16 cellular contexts compared by ENCODE assay signal in genomic region chr15:41001524-41001923, GRCh38. TPM values are rescaled to one million over a fixed set of nuclear protein-coding genes. Genes with fewer than 3 reads are reported as not detected.
DNase-seq lines count a peak whose midpoint lies in the region; ATAC-seq, FAIRE-seq and TF ChIP-seq lines count a peak whose summit lies in the region.
"Had no signal": no experiment of that assay in that cellular context is flagged by ENCODE, and none has a peak within 500 bp of the region (broad histone marks: within the 10 kb centered on the region; RNA-seq: fewer than 3 reads in every experiment).

No MANE protein-coding gene starts in this region.

- H4K91ac ChIP-seq in H1 (replicated peaks; ENCODE audit: insufficient read length, low read length) = no peak overlapping the region

- TF ChIP-seq CTCF in H1 (IDR thresholded peaks at IDR 0.05; ENCODE audit: control extremely low read depth in 1 of 3, insufficient read depth in 1 of 3, low read depth in 1 of 3, low read length in 3 of 3) (no peak), upper lobe of right lung (IDR thresholded peaks at IDR 0.05) (no peak)

- H3K23me2 ChIP-seq in H1 (ENCODE audit: low read depth, low read length) = no peaks in the 10 kb centered on the region

- H3K4me2 ChIP-seq in H1 (ENCODE audit: insufficient read depth in 1 of 2, low read depth in 2 of 2, low read length in 2 of 2) = no peak overlapping the region

- H3K14ac ChIP-seq in H1 (ENCODE audit: insufficient read length) = no peak overlapping the region

- H3K23ac ChIP-seq in H1 (ENCODE audit: insufficient read length) = no peak overlapping the region

- TF ChIP-seq POLR2A in H1 (IDR thresholded peaks at IDR 0.05; ENCODE audit: control extremely low read depth in 1 of 2, low read depth in 2 of 2, low read length in 2 of 2) = no peak

- H3K27ac ChIP-seq in H1 (ENCODE audit: low read depth, low read length) (no peak overlapping the region), upper lobe of right lung (peak overlapping the region; percentile 12)
- H3K27ac ChIP-seq: ovary had no signal

- no peak overlapping the region for H2AK5ac ChIP-seq in H1 (ENCODE audit: low read depth, low read length)

- FAIRE-seq in H1 (lab: Jason Lieb, UNC) = no peak
- FAIRE-seq: GM12891 had no signal

- H3K56ac ChIP-seq in H1 (replicated peaks; ENCODE audit: insufficient read length, low read depth, low read length) = no peak overlapping the region

- no peak overlapping the region for H3K9ac ChIP-seq in H1 (replicated peaks in 1 of 4; ENCODE audit: extremely low read depth in 1 of 4, low read depth in 3 of 4, low read length in 3 of 4)

- no peak for TF ChIP-seq RAD21 in H1 (IDR thresholded peaks at IDR 0.05 in 1 of 2, conservative IDR thresholded peaks at IDR 0.05 in 1 of 2; ENCODE audit: low read depth in 2 of 2, low read length in 2 of 2)

- H4K5ac ChIP-seq in H1 (ENCODE audit: insufficient read length, low read depth, low read length) = no peak overlapping the region

- no peak overlapping the region for H4K8ac ChIP-seq in H1 (ENCODE audit: extremely low read depth, insufficient read depth, low read length)

- H3K79me1 ChIP-seq in H1 (ENCODE audit: low read depth, low read length) = no peaks in the 10 kb centered on the region

- ATAC-seq in upper lobe of right lung (peak; percentile 57), GM18873 (IDR thresholded peaks at IDR 0.05; ENCODE audit: low FRiP score, unreplicated experiment) (no peak)

- H3K36me3 ChIP-seq in H1 (ENCODE audit: control insufficient read depth in 2 of 4, insufficient read depth in 4 of 4, low read length in 3 of 4) (peaks cover 4 to 37% (median 10%) of the 10 kb centered on the region in 4 experiments), upper lobe of right lung (peaks cover 54% of the 10 kb centered on the region)
- H3K36me3 ChIP-seq: ovary had no signal

- H2BK12ac ChIP-seq in H1 (ENCODE audit: low read depth, low read length) = no peak overlapping the region

- no peak overlapping the region for H2BK15ac ChIP-seq in H1 (ENCODE audit: low read length)

- no peak for TF ChIP-seq EP300 in H1 (IDR thresholded peaks at IDR 0.05; ENCODE audit: borderline replicate concordance in 1 of 2, low read depth in 2 of 2, low read length in 2 of 2)

- no peak overlapping the region for H2BK120ac ChIP-seq in H1 (replicated peaks; ENCODE audit: low read depth, low read length)

- H3K4me3 ChIP-seq in H1 (ENCODE audit: extremely low read depth in 1 of 4, insufficient read depth in 2 of 4, low read depth in 3 of 4, low read length in 4 of 4) (no peak overlapping the region), upper lobe of right lung (no peak overlapping the region)
- H3K4me3 ChIP-seq: ovary had no signal

- peaks cover 0 to 1% of the 10 kb centered on the region in 2 experiments for H4K20me1 ChIP-seq in H1 (replicated peaks in 1 of 2; ENCODE audit: control insufficient read depth in 1 of 2, insufficient read depth in 2 of 2, low read length in 2 of 2)

- CTCF ChIA-PET in H1 (lab: Charles Lee; ENCODE audit: partially characterized antibody) = no interaction called here

- H3K79me2 ChIP-seq in H1 (ENCODE audit: control insufficient read depth in 1 of 2, insufficient read depth in 2 of 2, low read length in 2 of 2) = no peaks in the 10 kb centered on the region

- no peak overlapping the region for H2BK20ac ChIP-seq in H1 (ENCODE audit: low read length)

- WGBS in H1 (ENCODE audit: extremely low coverage in 1 of 2, insufficient coverage in 1 of 2, insufficient read length in 1 of 2, insufficient replicate concordance in 2 of 2, low coverage in 1 of 2, low lambda C conversion rate in 2 of 2, missing lambda C conversion rate in 1 of 2), 2 experiments = 92% methylated on average over 3 of the region's 3 CpGs; no CpG with 5 or more reads in 1 of the 2 experiments

- POLR2A ChIA-PET in H1 (lab: Charles Lee; ENCODE audit: partially characterized antibody) = no interaction called here

- intact Hi-C loops in upper lobe of right lung (cut with DNase I) = no loop called here

- no peak overlapping the region for H3K18ac ChIP-seq in H1 (ENCODE audit: extremely low read depth, low read length)

- peak; percentile 43 for DNase-seq in M059J (ENCODE audit: low read depth)
- no peak for DNase-seq in H1 (ENCODE audit: low read depth in 1 of 2, low spot score in 2 of 2)
- DNase-seq in lung microvascular endothelial cell (ENCODE audit: low read depth in 2 of 2) = peak; percentile 31 to 55
- DNase-seq in upper lobe of right lung = no peak
- no peak for DNase-seq in cerebellum (ENCODE audit: low spot score)
- no peak for DNase-seq in superior temporal gyrus (ENCODE audit: extremely low spot score)
- DNase-seq: activated CD8-positive, alpha-beta memory T cell treated with anti-CD3 and anti-CD28 coated beads, Interleukin-2, amount 50 U/mL, for 48 hours; activated naive CD4-positive, alpha-beta T cell treated with anti-CD3 and anti-CD28 coated beads, Interleukin-2, amount 50 U/mL, for 16 hours; MM.1S; NCI-H2029 treated with DMSO at 0.1 percent for 48 hours; NCI-H526; ovary; RPMI8226; stimulated activated naive CD4-positive, alpha-beta T cell treated with Interleukin-2 at 50 U/mL for 16 hours had no signal

- no peak overlapping the region for H2BK5ac ChIP-seq in H1 (ENCODE audit: low read depth, low read length)

- H3K4ac ChIP-seq in H1 (replicated peaks; ENCODE audit: insufficient read length, low read depth, low read length) = no peak overlapping the region

- H3K9me3 ChIP-seq in H1 (ENCODE audit: insufficient read depth in 2 of 2, low read depth in 1 of 2, low read length in 1 of 2) (no peaks in the 10 kb centered on the region), upper lobe of right lung (no peaks in the 10 kb centered on the region)
- H3K9me3 ChIP-seq: ovary had no signal

- no peaks in the 10 kb centered on the region for H3K27me3 ChIP-seq in H1 (replicated peaks in 1 of 4; ENCODE audit: control insufficient read depth in 3 of 4, extremely low read depth in 1 of 4, insufficient read depth in 3 of 4, low read length in 3 of 4)
- H3K27me3 ChIP-seq in upper lobe of right lung = no peaks in the 10 kb centered on the region
- H3K27me3 ChIP-seq: ovary had no signal

- H2AFZ ChIP-seq in H1 (ENCODE audit: low read length) = no peak overlapping the region

- H3K4me1 ChIP-seq in H1 (replicated peaks in 1 of 4; ENCODE audit: control insufficient read depth in 3 of 4, insufficient read depth in 4 of 4, low read length in 3 of 4) = no peaks in the 10 kb centered on the region
- H3K4me1 ChIP-seq in upper lobe of right lung = peaks cover 9% of the 10 kb centered on the region

TF ChIP-seq in H1, 55 proteins besides CTCF, POLR2A, EP300 and RAD21:
- peak; percentile 22; the same call in 1 of the 2 replicates for TF ChIP-seq USF2 (IDR thresholded peaks at IDR 0.05; ENCODE audit: low read length)
- no peak for TF ChIP-seq TEAD4 (IDR thresholded peaks at IDR 0.05; ENCODE audit: low read depth, low read length)
- TF ChIP-seq CTBP2 (IDR thresholded peaks at IDR 0.05; ENCODE audit: borderline replicate concordance, insufficient read depth, insufficient read length, low read length) = no peak
- no peak for TF ChIP-seq MAFK (IDR thresholded peaks at IDR 0.05; ENCODE audit: low read depth, low read length)

RNA-seq across cellular contexts. Expression of gene CHAC1, which starts 48.3 kb away (rescaled TPM):
- 2.6 and 7.4 TPM in 2 replicates for total RNA-seq in M059J (2014; rRNA removed; shearing (Covaris generic))
- 28.7 and 34.3 TPM in 2 replicates for total RNA-seq in H1 (2021; fragmentation: NEBNext Ultra II Directional; extraction: Animal tissue kit (Norgen Biotek cat#: 25700))
- polyA plus RNA-seq in H1 (2011; rRNA removed) = 159 and 215 TPM in 2 replicates
- polyA plus RNA-seq in H1 (2011; cell fraction: cytosol; rRNA removed) = 112 TPM
- 104 TPM for polyA plus RNA-seq in H1 (2011; cell fraction: nucleus; rRNA removed)
- 33.4 to 49.1 TPM (median 43.9 TPM) in 4 replicates for polyA plus RNA-seq in H1 (2012, experiment 1 of 2)
- polyA plus RNA-seq in H1 (2012, experiment 2 of 2) = 56.2 TPM
- 17.9 TPM for polyA plus RNA-seq in H1 (2013, experiment 1 of 2)
- 16.9 TPM for polyA plus RNA-seq in H1 (2013, experiment 2 of 2)
- polyA minus RNA-seq in H1 (2011; rRNA and poly(A)+ RNA removed) = 55.7 and 84.0 TPM in 2 replicates
- 89.2 TPM for polyA minus RNA-seq in H1 (2011; cell fraction: cytosol; rRNA and poly(A)+ RNA removed)
- polyA minus RNA-seq in H1 (2011; cell fraction: nucleus; rRNA and poly(A)+ RNA removed) = 65.8 TPM
- total RNA-seq in lung microvascular endothelial cell (2.4 and 4.8 TPM in 2 replicates), upper lobe of right lung (4.4 TPM), cerebellum (2.1 TPM)

Comparison
In these comparisons a context has a peak if more than half of its experiments do, and no peak if none do; other contexts are left out.
1. DNase-seq: peak in M059J (single experiment) and lung microvascular endothelial cell (2 of 2); none in H1 (0 of 2), upper lobe of right lung (single experiment), cerebellum (single experiment) and superior temporal gyrus (single experiment).